ENCODE assay signal across 11 cellular contexts in genomic region chrX:150473371-150473770, GRCh38.
"Had no signal": no experiment of that assay in that cellular context is flagged by ENCODE, and none has a peak within 500 bp of the region (broad histone marks: within the 10 kb centered on the region; RNA-seq: fewer than 3 reads in every experiment).

No MANE protein-coding gene starts in this region.

- H2AFZ ChIP-seq: GM23248 had no signal

- H3K27ac Mint-ChIP-seq: HFFc6 had no signal

- H3K27ac ChIP-seq: GM23248, HL-60, KMS-11 had no signal

- H3K4me2 ChIP-seq: KMS-11 had no signal

- H3K4me3 Mint-ChIP-seq: HFFc6, IgD-negative memory B cell had no signal

- DNase-seq: GM23248, GOT3, H7, HFFc6, KBM-7 had no signal

- H3K4me3 ChIP-seq: GM23248, HAP-1 had no signal

- H3K27me3 Mint-ChIP-seq: IgD-negative memory B cell had no signal

- ATAC-seq: HCT116, HepG2 had no signal

- H3K36me3 Mint-ChIP-seq: IgD-negative memory B cell had no signal

- H3K9me3 ChIP-seq: HAP-1 had no signal

- H3K36me3 ChIP-seq: HAP-1 had no signal

- H3K9ac ChIP-seq: GM23248, KMS-11 had no signal

- H3K9me3 Mint-ChIP-seq: HFFc6, IgD-negative memory B cell had no signal
